ENCODE assay signal across 23 cellular contexts in the genomic region with DNA sequence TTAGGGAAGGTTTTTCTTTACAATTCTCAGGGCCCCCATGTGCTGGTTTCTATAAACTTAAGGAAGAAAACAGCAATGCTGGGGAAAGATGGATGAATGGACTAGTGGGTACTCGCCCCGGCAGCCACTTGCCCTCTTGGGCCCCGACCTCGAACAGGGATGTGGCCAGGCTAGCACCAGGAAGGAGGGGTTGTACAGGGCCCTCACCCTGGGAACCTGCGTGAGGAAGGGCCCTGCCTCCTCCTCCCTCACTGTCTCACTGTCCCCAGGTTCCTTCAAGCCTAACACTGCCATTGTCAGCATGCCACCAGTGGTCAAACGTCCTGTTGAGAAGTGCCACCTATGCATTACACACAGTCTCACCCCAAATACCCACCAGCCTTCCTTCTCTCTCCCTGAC.
"Had no signal": no experiment of that assay in that cellular context is flagged by ENCODE, and none has a peak within 500 bp of the region (broad histone marks: within the 10 kb centered on the region; RNA-seq: fewer than 3 reads in every experiment).

No MANE protein-coding gene starts in this region.

- H3K9me3 Mint-ChIP-seq: nephron progenitor cell; stimulated activated memory B cell treated with anti-CD40 and anti-IgM and Interleukin-4, amounts not matched to agents 10 μg/mL and 1 μg/mL and 100 μg/mL, for 72 hours; stimulated activated naive CD8-positive, alpha-beta T cell treated with anti-CD3 and anti-CD28 coated beads, Interleukin-15, Interleukin-2, amounts not matched to agents 100 ng/mL and 50 ng/mL, for 24 hours had no signal

- H3K27me3 ChIP-seq: hepatocyte, testis, tibial nerve, upper lobe of right lung, vagina had no signal

- H3K4me3 ChIP-seq: hepatocyte, lung, psoas muscle, spleen, testis, tibial nerve, upper lobe of right lung, vagina had no signal

- H2AFZ ChIP-seq: hepatocyte had no signal

- H3K9me3 ChIP-seq: psoas muscle, spleen, testis, tibial nerve, upper lobe of right lung, vagina had no signal

- H3K4me2 ChIP-seq: hepatocyte had no signal

- H3K4me1 Mint-ChIP-seq: stimulated activated memory B cell treated with anti-CD40 and anti-IgM and Interleukin-4, amounts not matched to agents 10 μg/mL and 1 μg/mL and 100 μg/mL, for 72 hours had no signal

- H3K36me3 ChIP-seq: spleen, tibial nerve, upper lobe of right lung, vagina had no signal

- H3K27ac Mint-ChIP-seq: nephron progenitor cell; stimulated activated memory B cell treated with anti-CD40 and anti-IgM and Interleukin-4, amounts not matched to agents 10 μg/mL and 1 μg/mL and 100 μg/mL, for 72 hours; stimulated activated naive CD8-positive, alpha-beta T cell treated with anti-CD3 and anti-CD28 coated beads, Interleukin-15, Interleukin-2, amounts not matched to agents 100 ng/mL and 50 ng/mL, for 24 hours had no signal

- H3K4me1 ChIP-seq: psoas muscle, testis, tibial nerve, upper lobe of right lung had no signal

- DNase-seq: effector CD4-positive, alpha-beta T cell; foreskin melanocyte; head of caudate nucleus; left colon; left ventricle myocardium superior; mesenchymal stem cell; midbrain; nephron progenitor cell; psoas muscle; retina; spleen; stimulated activated CD4-positive, alpha-beta T cell treated with anti-CD3 and anti-CD28 coated beads, Interleukin-15, amount 100 ng/mL, for 24 hours; stimulated activated CD4-positive, alpha-beta T cell treated with anti-CD3 and anti-CD28 coated beads, Interleukin-1b, Interleukin-23, amount 100 ng/mL, for 48 hours; stimulated activated CD4-positive, alpha-beta T cell treated with anti-CD3 and anti-CD28 coated beads, Interleukin-4, amount 100 ng/mL, for 24 hours; testis; upper lobe of right lung had no signal

- H3K27ac ChIP-seq: hepatocyte, psoas muscle, testis, tibial nerve, upper lobe of right lung, vagina had no signal

- H3K4me3 Mint-ChIP-seq: nephron progenitor cell; stimulated activated memory B cell treated with anti-CD40 and anti-IgM and Interleukin-4, amounts not matched to agents 10 μg/mL and 1 μg/mL and 100 μg/mL, for 72 hours; stimulated activated naive CD8-positive, alpha-beta T cell treated with anti-CD3 and anti-CD28 coated beads, Interleukin-15, Interleukin-2, amounts not matched to agents 100 ng/mL and 50 ng/mL, for 24 hours had no signal

- H3K79me2 ChIP-seq: hepatocyte had no signal

- H3K36me3 Mint-ChIP-seq: stimulated activated memory B cell treated with anti-CD40 and anti-IgM and Interleukin-4, amounts not matched to agents 10 μg/mL and 1 μg/mL and 100 μg/mL, for 72 hours had no signal

- ATAC-seq: left ventricle myocardium superior; psoas muscle; sciatic nerve; stimulated activated memory B cell treated with anti-CD40 and anti-IgM and Interleukin-4, amounts not matched to agents 10 μg/mL and 1 μg/mL and 100 μg/mL, for 72 hours; upper lobe of right lung had no signal
